In genomic region chr3:123068227-123069020, GRCh38 we compare ENCODE assay signal across 1 cellular context.
TF ChIP-seq lines count a peak whose summit lies in the region.

No MANE protein-coding gene starts in this region.

TF ChIP-seq in liver, 16 proteins besides CTCF, POLR2A, EP300 and RAD21 (continued from another document):
- TF ChIP-seq REST (IDR thresholded peaks at IDR 0.05): peak; percentile 59
